26 cellular contexts compared by ENCODE assay signal in the genomic region with DNA sequence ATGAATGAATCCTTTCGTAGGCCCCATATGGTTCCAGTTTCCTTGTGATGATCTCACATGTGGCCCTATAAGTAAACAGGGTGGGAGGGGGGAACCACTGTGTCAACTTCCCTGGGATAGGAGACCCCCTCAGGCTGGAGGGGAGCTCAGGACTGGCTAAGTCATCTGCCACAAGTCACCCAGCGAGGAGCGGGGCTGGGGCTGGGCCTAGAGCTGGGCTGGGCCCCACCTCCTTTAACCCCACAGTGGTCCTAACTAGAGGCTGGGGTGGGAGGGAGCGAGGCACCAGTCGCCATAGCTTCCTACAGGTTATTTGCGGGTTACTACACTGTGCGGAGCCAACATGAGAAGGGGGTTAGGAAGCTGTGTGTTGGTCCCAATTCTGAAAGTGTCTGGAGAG. TPM values are rescaled to one million over a fixed set of nuclear protein-coding genes. Genes with fewer than 3 reads are reported as not detected.
A peak's percentile ranks its signal among the peaks of the same experiment; 100 is the strongest.
DNase-seq lines count a peak whose midpoint lies in the region; ATAC-seq and TF ChIP-seq lines count a peak whose summit lies in the region.
"Had no signal": no experiment of that assay in that cellular context is flagged by ENCODE, and none has a peak within 500 bp of the region (broad histone marks: within the 10 kb centered on the region; RNA-seq: fewer than 3 reads in every experiment).

No MANE protein-coding gene starts in this region.

- H4K8ac ChIP-seq in neuronal stem cell (ENCODE audit: low read depth, low read length) = no peak overlapping the region

- peak overlapping the region; percentile 64 for H2BK120ac ChIP-seq in neuronal stem cell (ENCODE audit: low read depth, low read length)

- H3K4ac ChIP-seq in neuronal stem cell (ENCODE audit: low read length) = no peak overlapping the region

- H3K23ac ChIP-seq in neuronal stem cell (ENCODE audit: low read depth, low read length, poor library complexity) = no peak overlapping the region

- H2BK12ac ChIP-seq in neuronal stem cell (ENCODE audit: low read length) = no peak overlapping the region

- ATAC-seq in HG03108 (IDR thresholded peaks at IDR 0.05; ENCODE audit: unreplicated experiment) = no peak
- ATAC-seq: A549; activated CD8-positive, alpha-beta T cell treated with anti-CD3 and anti-CD28 coated beads, Interleukin-2, amount 10 ng/mL, durations not matched to agents 7 days and 5 days; foreskin keratinocyte; sciatic nerve had no signal

- POLR2A ChIA-PET in AG04449 (lab: Yijun Ruan, JAX) (no interaction called here), PC-9 (lab: Charles Lee; ENCODE audit: unreplicated experiment) (no interaction called here)

- H2BK15ac ChIP-seq in neuronal stem cell (ENCODE audit: low read length) = peak overlapping the region; percentile 46

- no peaks in the 10 kb centered on the region for H3K36me3 Mint-ChIP-seq in nephron progenitor cell (ENCODE audit: low read depth)

- no peak overlapping the region for H3K9ac ChIP-seq in neuronal stem cell (ENCODE audit: low read depth, low read length, poor library complexity)

- no peak overlapping the region for H2AK5ac ChIP-seq in neuronal stem cell (ENCODE audit: low read depth, low read length)

- peaks cover 78% of the 10 kb centered on the region for H3K4me1 Mint-ChIP-seq in nephron progenitor cell

- no peaks in the 10 kb centered on the region for H3K9me3 ChIP-seq in PC-9 (ENCODE audit: insufficient read depth, low read depth)
- no peaks in the 10 kb centered on the region for H3K9me3 ChIP-seq in neuronal stem cell (replicated peaks in 1 of 2; ENCODE audit: control insufficient read depth in 2 of 2, insufficient read depth in 1 of 2, low read depth in 1 of 2, low read length in 2 of 2)
- H3K9me3 ChIP-seq: A549 had no signal

- H3K18ac ChIP-seq in neuronal stem cell (ENCODE audit: low read length) = peak overlapping the region; percentile 89

- H3K9me2 ChIP-seq in PC-9 (ENCODE audit: insufficient read depth) = no peaks in the 10 kb centered on the region

- no CpG with 5 or more reads among the region's 7 CpGs for WGBS in neuronal stem cell (ENCODE audit: extremely low coverage in 2 of 2, insufficient read length in 2 of 2, insufficient replicate concordance in 1 of 2), 2 donors

- no peaks in the 10 kb centered on the region for H4K20me1 ChIP-seq in PC-9 (ENCODE audit: insufficient read depth)

- H3K4me1 ChIP-seq in PC-9 (replicated peaks; ENCODE audit: insufficient read depth) = peaks cover 41% of the 10 kb centered on the region
- H3K4me1 ChIP-seq in neuronal stem cell (ENCODE audit: control insufficient read depth in 2 of 2, insufficient read depth in 1 of 2, low read depth in 1 of 2, low read length in 2 of 2) = peaks cover 10 to 48% of the 10 kb centered on the region in 2 donors
- H3K4me1 ChIP-seq: foreskin keratinocyte had no signal

- H3K79me2 ChIP-seq in PC-9 (ENCODE audit: low read depth) = peaks cover 96% of the 10 kb centered on the region

- H2BK5ac ChIP-seq in neuronal stem cell (ENCODE audit: low read length) = no peak overlapping the region

- peaks cover 40% of the 10 kb centered on the region; the same call in 1 of the 2 replicates for H3F3A ChIP-seq in PC-9 (ENCODE audit: insufficient read depth, low read depth)

- H3K27me3 Mint-ChIP-seq in nephron progenitor cell (ENCODE audit: low read depth, poor library complexity) = no peaks in the 10 kb centered on the region

- no peak overlapping the region for H4K91ac ChIP-seq in neuronal stem cell (ENCODE audit: low read depth, low read length, poor library complexity)

- no peak overlapping the region for H3K14ac ChIP-seq in neuronal stem cell (ENCODE audit: low read length)

- intact Hi-C loops in PC-9 (cut with micrococcal nuclease; ENCODE audit: unreplicated experiment) = no loop called here

- CTCF ChIA-PET in AG04449 (lab: Yijun Ruan, JAX) = interaction anchor here (1.0 kb wide), 2 partner anchors 10 to 65 kb away, joined by 3 read pairs; no protein-coding TSS in a partner anchor
- CTCF ChIA-PET in PC-9 (lab: Charles Lee) = no interaction called here

- H3K36me3 ChIP-seq in PC-9 (ENCODE audit: low read depth) (peaks cover 12% of the 10 kb centered on the region; the same call in 1 of the 2 replicates), neuronal stem cell (replicated peaks in 1 of 2; ENCODE audit: control insufficient read depth in 2 of 2, insufficient read depth in 2 of 2, low read length in 2 of 2) (peaks cover 2 to 17% of the 10 kb centered on the region in 2 donors)

- H3K4me3 ChIP-seq in AG04449 (ENCODE audit: low read depth, low read length) = peak overlapping the region; percentile 9; the same call in 1 of the 2 replicates
- H3K4me3 ChIP-seq in PC-9 = no peak overlapping the region
- H3K4me3 ChIP-seq in fibroblast of villous mesenchyme (ENCODE audit: low read depth, low read length) = peak overlapping the region; percentile 100
- H3K4me3 ChIP-seq in neuronal stem cell (ENCODE audit: low read length in 2 of 2) = no peak overlapping the region
- H3K4me3 ChIP-seq: A549 had no signal

- H3K27ac Mint-ChIP-seq in nephron progenitor cell = no peak overlapping the region
- H3K27ac Mint-ChIP-seq: activated CD8-positive, alpha-beta T cell treated with anti-CD3 and anti-CD28 coated beads, Interleukin-2, amount 10 ng/mL, durations not matched to agents 7 days and 5 days; activated T-cell treated with anti-CD3 and anti-CD28 coated beads, Interleukin-2, amount 50 U/mL, for 24 hours; CD4-positive, alpha-beta T cell had no signal

- no peaks in the 10 kb centered on the region for H3K27me3 ChIP-seq in PC-9 (ENCODE audit: insufficient read depth, low read depth)
- no peaks in the 10 kb centered on the region for H3K27me3 ChIP-seq in neuronal stem cell (ENCODE audit: control insufficient read depth in 3 of 3, insufficient read depth in 3 of 3, low read depth in 1 of 3, low read length in 3 of 3)
- H3K27me3 ChIP-seq: foreskin keratinocyte had no signal

- H3K4me3 Mint-ChIP-seq in nephron progenitor cell = no peak overlapping the region
- H3K4me3 Mint-ChIP-seq: activated CD8-positive, alpha-beta T cell treated with anti-CD3 and anti-CD28 coated beads, Interleukin-2, amount 10 ng/mL, durations not matched to agents 7 days and 5 days; activated T-cell treated with anti-CD3 and anti-CD28 coated beads, Interleukin-2, amount 50 U/mL, for 24 hours; CD4-positive, alpha-beta T cell had no signal

- no TSS peak for BruUV-seq in PC-9 (replicated peaks; lab: Mats Ljungman, UMichigan)

- H3K27ac ChIP-seq in PC-9 (no peak overlapping the region), neuronal stem cell (replicated peaks; ENCODE audit: low read length) (no peak overlapping the region)
- H3K27ac ChIP-seq: A549, foreskin keratinocyte, RWPE1 had no signal

- H2AFZ ChIP-seq in PC-9 = no peak overlapping the region
- H2AFZ ChIP-seq in neuronal stem cell (ENCODE audit: low read length) = no peak overlapping the region

- TF ChIP-seq CTCF in AG04449 (IDR thresholded peaks at IDR 0.05; ENCODE audit: insufficient read depth, low read length, missing control alignments) (no peak), PC-9 (conservative IDR thresholded peaks at IDR 0.05) (no peak), fibroblast of villous mesenchyme (IDR thresholded peaks at IDR 0.05; ENCODE audit: insufficient read depth, low read depth, low read length) (no peak), nephron progenitor cell (IDR thresholded peaks at IDR 0.05) (no peak)

- H3K4me2 ChIP-seq in PC-9 = peak overlapping the region; percentile 16
- no peak overlapping the region for H3K4me2 ChIP-seq in neuronal stem cell (ENCODE audit: insufficient read depth, low read length, poor library complexity, severe bottlenecking)
- H3K4me2 ChIP-seq: A549 had no signal

- H3K9me3 Mint-ChIP-seq in nephron progenitor cell = no peaks in the 10 kb centered on the region
- H3K9me3 Mint-ChIP-seq: activated T-cell treated with anti-CD3 and anti-CD28 coated beads, Interleukin-2, amount 50 U/mL, for 24 hours; CD4-positive, alpha-beta T cell had no signal

- H3K79me1 ChIP-seq in neuronal stem cell (ENCODE audit: low read depth, low read length) = peaks cover 16% of the 10 kb centered on the region

- DNase-seq in AG04449 (ENCODE audit: low read depth, low spot score) (no peak), PC-9 (no peak), fibroblast of villous mesenchyme (ENCODE audit: low read depth) (no peak), neuronal stem cell (ENCODE audit: low spot score) (no peak), NK-92 (lab: John Stamatoyannopoulos, UW; ENCODE audit: unreplicated experiment) (no peak), nephron progenitor cell (no peak), 8988T (no peak)
- DNase-seq: activated CD8-positive, alpha-beta T cell treated with anti-CD3 and anti-CD28 coated beads, Interleukin-2, amount 10 ng/mL, durations not matched to agents 7 days and 5 days; activated naive CD4-positive, alpha-beta T cell treated with Interleukin-2 at 50 U/mL for 16 hours; activated T-cell treated with anti-CD3 and anti-CD28 coated beads, Interleukin-2, amount 50 U/mL, for 24 hours; anterior cingulate cortex; CD4-positive, alpha-beta T cell; DMS79 treated with DMSO at 0.1 percent for 48 hours; foreskin keratinocyte; kidney glomerular epithelial cell; midbrain; NCI-H1048; NCI-H1930; NCI-H446 treated with DMSO at 0.1 percent for 48 hours; nucleus accumbens; stimulated activated naive CD4-positive, alpha-beta T cell; T1000 had no signal

RNA-seq across cellular contexts. Expression of a gene that starts 4.3 kb away (rescaled TPM):
- total RNA-seq in PC-9 (2021) (158 and 167 TPM in 2 replicates), fibroblast of villous mesenchyme (102 and 256 TPM in 2 replicates)
- 160 TPM for polyA plus RNA-seq in neuronal stem cell (2013, experiment 1 of 2)
- polyA plus RNA-seq in neuronal stem cell (2013, experiment 2 of 2) = 157 TPM
- total RNA-seq: activated CD8-positive, alpha-beta T cell treated with anti-CD3 and anti-CD28 coated beads, Interleukin-2, amount 10 ng/mL, durations not matched to agents 7 days and 5 days; CD4-positive, alpha-beta T cell had no signal

Comparison
In these comparisons a context has a peak if more than half of its experiments do, and no peak if none do; other contexts are left out.
1. H3K4me3 ChIP-seq: peak in AG04449 (single experiment) and fibroblast of villous mesenchyme (single experiment); none in PC-9 (single experiment) and neuronal stem cell (0 of 2).